In genomic region chr2:220143336-220143735, GRCh38 we compare ENCODE assay signal across 17 cellular contexts.
DNase-seq lines count a peak whose midpoint lies in the region; ATAC-seq and TF ChIP-seq lines count a peak whose summit lies in the region.
"Had no signal": no experiment of that assay in that cellular context is flagged by ENCODE, and none has a peak within 500 bp of the region (broad histone marks: within the 10 kb centered on the region; RNA-seq: fewer than 3 reads in every experiment).

No MANE protein-coding gene starts in this region.

- H3K9me3 ChIP-seq in breast epithelium (no peaks in the 10 kb centered on the region), vagina (no peaks in the 10 kb centered on the region), mucosa of descending colon (no peaks in the 10 kb centered on the region)

- no peaks in the 10 kb centered on the region for H3K36me3 ChIP-seq in breast epithelium
- H3K36me3 ChIP-seq in vagina = no peaks in the 10 kb centered on the region
- no peaks in the 10 kb centered on the region for H3K36me3 ChIP-seq in mucosa of descending colon (ENCODE audit: low read depth)

- BruUV-seq in MCF 10A (replicated peaks; lab: Mats Ljungman, UMichigan) = no TSS peak

- no peaks in the 10 kb centered on the region for H3K36me3 Mint-ChIP-seq in MCF 10A (ENCODE audit: insufficient read depth, unreplicated experiment)

- CTCF ChIA-PET in MCF 10A (lab: Yijun Ruan, JAX) = no interaction called here

- peak overlapping the region; percentile 59 for H3K27ac Mint-ChIP-seq in MCF 10A (ENCODE audit: low read depth, unreplicated experiment)

- H3K9me3 Mint-ChIP-seq in MCF 10A (ENCODE audit: unreplicated experiment) = no peaks in the 10 kb centered on the region

- H3K4me1 Mint-ChIP-seq in MCF 10A (ENCODE audit: insufficient read depth, unreplicated experiment) = peaks cover 18% of the 10 kb centered on the region

- in situ Hi-C loops in SK-MEL-5 (cut with HindIII; ENCODE audit: low pct_unique_long_range_greater_than_20kb, low sequenced_read_pairs) = no loop called here

- no peaks in the 10 kb centered on the region for H3K27me3 Mint-ChIP-seq in MCF 10A (ENCODE audit: insufficient read depth, unreplicated experiment)

- no peak for ATAC-seq in mucosa of descending colon
- ATAC-seq: sciatic nerve had no signal

- DNase-seq in MCF 10A (ENCODE audit: unreplicated experiment) (peak; percentile 84), breast epithelium (ENCODE audit: low spot score in 2 of 2) (no peak), SK-MEL-5 (ENCODE audit: low read depth, low spot score) (peak; percentile 44), fibroblast of pulmonary artery (ENCODE audit: low read depth) (peak; percentile 91), germinal center (ENCODE audit: low spot score) (no peak), vagina (ENCODE audit: extremely low spot score in 2 of 2) (no peak), mucosa of descending colon (no peak), DMS153 treated with DMSO at 0.1 percent for 48 hours (lab: John Stamatoyannopoulos, UW; ENCODE audit: unreplicated experiment) (no peak)
- DNase-seq: 8988T; activated CD8-positive, alpha-beta memory T cell treated with anti-CD3 and anti-CD28 coated beads, Interleukin-2, amount 50 U/mL, for 4 hours; DND-41; effector CD8-positive, alpha-beta T cell; NCI-H1105; NCI-H524; Right ventricle myocardium superior had no signal

- POLR2A ChIA-PET in MCF 10A (lab: Yijun Ruan, JAX) = no interaction called here

- no peak for TF ChIP-seq POLR2A in breast epithelium (IDR thresholded peaks at IDR 0.05)
- TF ChIP-seq POLR2A in vagina (IDR thresholded peaks at IDR 0.05) = no peak

- intact Hi-C loops in MCF 10A (cut with micrococcal nuclease) (no loop called here), breast epithelium (cut with DNase I; ENCODE audit: low total_unique reads) (no loop called here), vagina (cut with DNase I) (no loop called here), mucosa of descending colon (cut with DNase I, micrococcal nuclease) (no loop called here)

- H3K4me1 ChIP-seq in breast epithelium = no peaks in the 10 kb centered on the region
- H3K4me1 ChIP-seq in vagina = no peaks in the 10 kb centered on the region
- no peaks in the 10 kb centered on the region for H3K4me1 ChIP-seq in mucosa of descending colon (ENCODE audit: low read depth)

- H3K27ac ChIP-seq in breast epithelium (no peak overlapping the region), vagina (no peak overlapping the region)
- H3K27ac ChIP-seq: VCaP had no signal

- H3K4me3 Mint-ChIP-seq in MCF 10A (ENCODE audit: unreplicated experiment) = no peak overlapping the region

- TF ChIP-seq CTCF in MCF 10A (IDR thresholded peaks at IDR 0.05; ENCODE audit: unreplicated experiment) (no peak), breast epithelium (IDR thresholded peaks at IDR 0.05) (no peak), fibroblast of pulmonary artery (IDR thresholded peaks at IDR 0.05; ENCODE audit: low read length, missing control alignments) (no peak), vagina (IDR thresholded peaks at IDR 0.05) (no peak), mucosa of descending colon (IDR thresholded peaks at IDR 0.05) (no peak)

- no peak overlapping the region for H3K4me3 ChIP-seq in breast epithelium
- no peak overlapping the region for H3K4me3 ChIP-seq in fibroblast of pulmonary artery (replicated peaks; ENCODE audit: low read depth, low read length)
- H3K4me3 ChIP-seq in vagina = no peak overlapping the region
- no peak overlapping the region for H3K4me3 ChIP-seq in mucosa of descending colon

- H3K27me3 ChIP-seq in breast epithelium (no peaks in the 10 kb centered on the region), vagina (no peaks in the 10 kb centered on the region)

Comparison
In these comparisons a context has a peak if more than half of its experiments do, and no peak if none do; other contexts are left out.
1. DNase-seq: peak in MCF 10A (single experiment), SK-MEL-5 (single experiment) and fibroblast of pulmonary artery (single experiment); none in breast epithelium (0 of 2), germinal center (single experiment), vagina (0 of 2), mucosa of descending colon (0 of 3) and DMS153 treated with DMSO at 0.1 percent for 48 hours (single experiment).